Comparison of ENCODE assay signal across 9 cellular contexts in genomic region chr19:33193269-33193863, GRCh38. TPM values are rescaled to one million over a fixed set of nuclear protein-coding genes. Genes with fewer than 3 reads are reported as not detected.
A peak's percentile ranks its signal among the peaks of the same experiment; 100 is the strongest.
DNase-seq lines count a peak whose midpoint lies in the region; FAIRE-seq and TF ChIP-seq lines count a peak whose summit lies in the region.
"Had no signal": no experiment of that assay in that cellular context is flagged by ENCODE, and none has a peak within 500 bp of the region (broad histone marks: within the 10 kb centered on the region; RNA-seq: fewer than 3 reads in every experiment).

No MANE protein-coding gene starts in this region.

- H2BK12ac ChIP-seq in H1 (ENCODE audit: low read depth, low read length): no peak overlapping the region

- H2BK15ac ChIP-seq in H1 (ENCODE audit: low read length): no peak overlapping the region

- intact Hi-C loops in CD4-positive, alpha-beta memory T cell (cut with micrococcal nuclease): no loop called here
- intact Hi-C loops in ovary (cut with DNase I): no loop called here

- H3K9ac ChIP-seq in HUES64 (ENCODE audit: low read depth, low read length) (no peak overlapping the region), H1 (replicated peaks in 1 of 4; ENCODE audit: extremely low read depth in 1 of 4, low read depth in 3 of 4, low read length in 3 of 4) (no peak overlapping the region)

- H3K9me3 ChIP-seq in CD4-positive, alpha-beta memory T cell (ENCODE audit: control insufficient read depth in 1 of 2, low read length in 2 of 2): no peaks in the 10 kb centered on the region
- H3K9me3 ChIP-seq in HUES64 (ENCODE audit: insufficient read depth, low read depth, low read length) (no peaks in the 10 kb centered on the region), H1 (ENCODE audit: insufficient read depth in 2 of 2, low read depth in 1 of 2, low read length in 1 of 2) (no peaks in the 10 kb centered on the region), ovary (no peaks in the 10 kb centered on the region)

- H2BK120ac ChIP-seq in H1 (replicated peaks; ENCODE audit: low read depth, low read length): no peak overlapping the region

- H3K4me3 Mint-ChIP-seq in CD4-positive, alpha-beta memory T cell: peak overlapping the region in 6 of 8 donors; percentile 29 to 58 (median 54)

- H3K27me3 Mint-ChIP-seq in CD4-positive, alpha-beta memory T cell: peaks cover 21 to 33% of the 10 kb centered on the region in 2 donors

- WGBS in HUES64: 92% methylated on average over 6 of the region's 8 CpGs
- WGBS in H1 (ENCODE audit: extremely low coverage in 1 of 2, insufficient coverage in 1 of 2, insufficient read length in 1 of 2, insufficient replicate concordance in 2 of 2, low coverage in 1 of 2, low lambda C conversion rate in 2 of 2, missing lambda C conversion rate in 1 of 2), 2 experiments: 82% methylated on average over 8 of the region's 8 CpGs; no CpG with 5 or more reads in 1 of the 2 experiments
- WGBS in ovary, 3 donors: 76 to 78% (median 78%) methylated on average over 8 of the region's 8 CpGs

- TF ChIP-seq POLR2A in H1 (IDR thresholded peaks at IDR 0.05; ENCODE audit: control extremely low read depth in 1 of 2, low read depth in 2 of 2, low read length in 2 of 2) (no peak), ovary (IDR thresholded peaks at IDR 0.05) (no peak)

- H3K27me3 ChIP-seq in CD4-positive, alpha-beta memory T cell (ENCODE audit: insufficient read depth, low read length): peaks cover 11% of the 10 kb centered on the region
- peaks cover 32% of the 10 kb centered on the region for H3K27me3 ChIP-seq in HUES64 (ENCODE audit: insufficient read depth, low read length)
- peaks cover 0 to 23% (median 10%) of the 10 kb centered on the region in 4 experiments; a peak in 5 of 7 replicates for H3K27me3 ChIP-seq in H1 (replicated peaks in 1 of 4; ENCODE audit: control insufficient read depth in 3 of 4, extremely low read depth in 1 of 4, insufficient read depth in 3 of 4, low read length in 3 of 4)
- no peaks in the 10 kb centered on the region for H3K27me3 ChIP-seq in ovary

- H2BK5ac ChIP-seq in H1 (ENCODE audit: low read depth, low read length): no peak overlapping the region

- H4K91ac ChIP-seq in H1 (replicated peaks; ENCODE audit: insufficient read length, low read length): no peak overlapping the region

- no peak overlapping the region for H2AFZ ChIP-seq in H1 (ENCODE audit: low read length)

- TF ChIP-seq CTCF in H1 (IDR thresholded peaks at IDR 0.05; ENCODE audit: control extremely low read depth in 1 of 3, insufficient read depth in 1 of 3, low read depth in 1 of 3, low read length in 3 of 3) (no peak), ovary (IDR thresholded peaks at IDR 0.05) (no peak)

- TF ChIP-seq RAD21 in H1 (IDR thresholded peaks at IDR 0.05 in 1 of 2, conservative IDR thresholded peaks at IDR 0.05 in 1 of 2; ENCODE audit: low read depth in 2 of 2, low read length in 2 of 2): no peak

- no peak overlapping the region for H3K4ac ChIP-seq in H1 (replicated peaks; ENCODE audit: insufficient read length, low read depth, low read length)

- no peaks in the 10 kb centered on the region for H3K79me2 ChIP-seq in H1 (ENCODE audit: control insufficient read depth in 1 of 2, insufficient read depth in 2 of 2, low read length in 2 of 2)

- no peaks in the 10 kb centered on the region for H3K36me3 Mint-ChIP-seq in CD4-positive, alpha-beta memory T cell

- CTCF ChIA-PET in CD4-positive, alpha-beta memory T cell (lab: Charles Lee; ENCODE audit: partially characterized antibody): no interaction called here
- CTCF ChIA-PET in H1 (lab: Charles Lee; ENCODE audit: partially characterized antibody): interaction anchor here (1.1 to 2.8 kb wide), 3 partner anchors 16 to 217 kb away, joined by 3 to 15 read pairs (median 5); no protein-coding TSS in a partner anchor

- H3K27ac Mint-ChIP-seq in CD4-positive, alpha-beta memory T cell: no peak overlapping the region

- no peak overlapping the region for H3K4me3 ChIP-seq in CD4-positive, alpha-beta memory T cell (ENCODE audit: low read length in 2 of 2)
- H3K4me3 ChIP-seq in HUES64 (ENCODE audit: low read length): peak overlapping the region; percentile 38
- peak overlapping the region; percentile 15 to 51 (median 39); a peak in 5 of 8 replicates for H3K4me3 ChIP-seq in H1 (ENCODE audit: extremely low read depth in 1 of 4, insufficient read depth in 2 of 4, low read depth in 3 of 4, low read length in 4 of 4)
- no peak overlapping the region for H3K4me3 ChIP-seq in ovary

- H3K4me1 ChIP-seq in CD4-positive, alpha-beta memory T cell (ENCODE audit: insufficient read depth, low read length): no peaks in the 10 kb centered on the region
- H3K4me1 ChIP-seq in HUES64 (ENCODE audit: insufficient read depth, low read length): no peaks in the 10 kb centered on the region
- H3K4me1 ChIP-seq in H1 (replicated peaks in 1 of 4; ENCODE audit: control insufficient read depth in 3 of 4, insufficient read depth in 4 of 4, low read length in 3 of 4): peaks cover 0 to 4% (median 1%) of the 10 kb centered on the region in 4 experiments; a peak in 4 of 7 replicates
- peaks cover 10% of the 10 kb centered on the region for H3K4me1 ChIP-seq in ovary (ENCODE audit: insufficient read depth)

- TF ChIP-seq EP300 in H1 (IDR thresholded peaks at IDR 0.05; ENCODE audit: borderline replicate concordance in 1 of 2, low read depth in 2 of 2, low read length in 2 of 2) (no peak), ovary (IDR thresholded peaks at IDR 0.05) (no peak)

- no peaks in the 10 kb centered on the region for H3K9me3 Mint-ChIP-seq in CD4-positive, alpha-beta memory T cell

- peak overlapping the region; percentile 59 to 61; a peak in 2 of 4 replicates for H3K4me2 ChIP-seq in H1 (ENCODE audit: insufficient read depth in 1 of 2, low read depth in 2 of 2, low read length in 2 of 2)

- no peak overlapping the region for H4K5ac ChIP-seq in H1 (ENCODE audit: insufficient read length, low read depth, low read length)

- no peak for DNase-seq in CD4-positive, alpha-beta memory T cell
- DNase-seq in H1 (ENCODE audit: low read depth in 1 of 2, low spot score in 2 of 2): no peak
- peak in 1 of 5 donors; percentile 44 for DNase-seq in ovary
- no peak for DNase-seq in SKM-1 (lab: John Stamatoyannopoulos, UW; ENCODE audit: unreplicated experiment)
- no peak for DNase-seq in DMS79 (lab: John Stamatoyannopoulos, UW)
- no peak for DNase-seq in activated gamma-delta T cell treated with Interleukin-2 at 50 U/mL for 16 hours
- no peak for DNase-seq in NCI-H128 (lab: John Stamatoyannopoulos, UW; ENCODE audit: unreplicated experiment)
- DNase-seq: NCI-H1694 had no signal

- no peak overlapping the region for H3K27ac ChIP-seq in CD4-positive, alpha-beta memory T cell (ENCODE audit: low read depth, low read length)
- H3K27ac ChIP-seq in HUES64 (ENCODE audit: low read depth, low read length) (no peak overlapping the region), H1 (ENCODE audit: low read depth, low read length) (no peak overlapping the region), ovary (peak overlapping the region; percentile 28 to 46)

- H3K36me3 ChIP-seq in CD4-positive, alpha-beta memory T cell (ENCODE audit: insufficient read depth, low read length): no peaks in the 10 kb centered on the region
- no peaks in the 10 kb centered on the region; the same call in 1 of the 2 replicates for H3K36me3 ChIP-seq in HUES64 (ENCODE audit: insufficient read depth, low read length)
- H3K36me3 ChIP-seq in H1 (ENCODE audit: control insufficient read depth in 2 of 4, insufficient read depth in 4 of 4, low read length in 3 of 4): no peaks in the 10 kb centered on the region
- no peaks in the 10 kb centered on the region for H3K36me3 ChIP-seq in ovary

- H4K8ac ChIP-seq in H1 (ENCODE audit: extremely low read depth, insufficient read depth, low read length): no peak overlapping the region; the same call in 1 of the 2 replicates

- H3K4me1 Mint-ChIP-seq in CD4-positive, alpha-beta memory T cell: peaks cover 0 to 6% (median 0%) of the 10 kb centered on the region in 4 donors

- no peak overlapping the region for H2BK20ac ChIP-seq in H1 (ENCODE audit: low read length)

- no peak overlapping the region for H3K23ac ChIP-seq in H1 (ENCODE audit: insufficient read length)

- POLR2A ChIA-PET in CD4-positive, alpha-beta memory T cell (lab: Charles Lee; ENCODE audit: partially characterized antibody): no interaction called here
- POLR2A ChIA-PET in H1 (lab: Charles Lee; ENCODE audit: partially characterized antibody): no interaction called here

- peaks cover 0 to 6% of the 10 kb centered on the region in 2 experiments for H4K20me1 ChIP-seq in H1 (replicated peaks in 1 of 2; ENCODE audit: control insufficient read depth in 1 of 2, insufficient read depth in 2 of 2, low read length in 2 of 2)

- H3K14ac ChIP-seq in H1 (ENCODE audit: insufficient read length): no peak overlapping the region

- H2AK5ac ChIP-seq in H1 (ENCODE audit: low read depth, low read length): no peak overlapping the region

- H3K18ac ChIP-seq in H1 (ENCODE audit: extremely low read depth, low read length): peak overlapping the region; percentile 19; the same call in 1 of the 2 replicates

- no peak overlapping the region for H3K56ac ChIP-seq in H1 (replicated peaks; ENCODE audit: insufficient read length, low read depth, low read length)

- FAIRE-seq in H1 (lab: Jason Lieb, UNC): no peak

- H3K79me1 ChIP-seq in H1 (ENCODE audit: low read depth, low read length): peaks cover 3% of the 10 kb centered on the region; the same call in 1 of the 2 replicates

- peaks cover 3% of the 10 kb centered on the region; the same call in 1 of the 2 replicates for H3K23me2 ChIP-seq in H1 (ENCODE audit: low read depth, low read length)

RNA-seq across cellular contexts. Expression of gene LRP3, which starts 0.8 kb away (rescaled TPM):
- total RNA-seq in CD4-positive, alpha-beta memory T cell: under 1 TPM in 1 of 2 experiments, not detected in 1; 0.32 TPM
- not detected for polyA plus RNA-seq in CD4-positive, alpha-beta memory T cell
- 14.8 TPM for polyA plus RNA-seq in HUES64 (2013, experiment 1 of 2)
- polyA plus RNA-seq in HUES64 (2013, experiment 2 of 2): 20.7 TPM
- total RNA-seq in H1 (2021; fragmentation: NEBNext Ultra II Directional; extraction: Animal tissue kit (Norgen Biotek cat#: 25700)): 33.7 and 33.9 TPM in 2 replicates
- polyA plus RNA-seq in H1 (2011; rRNA removed): 30.3 and 40.2 TPM in 2 replicates
- polyA plus RNA-seq in H1 (2011; cell fraction: cytosol; rRNA removed): 25.6 TPM
- 125 TPM for polyA plus RNA-seq in H1 (2011; cell fraction: nucleus; rRNA removed)
- polyA plus RNA-seq in H1 (2012, experiment 1 of 2): 20.2 to 35.8 TPM (median 29.2 TPM) in 4 replicates
- polyA plus RNA-seq in H1 (2012, experiment 2 of 2): 19.0 TPM
- 33.7 TPM for polyA plus RNA-seq in H1 (2013, experiment 1 of 2)
- 38.3 TPM for polyA plus RNA-seq in H1 (2013, experiment 2 of 2)
- 9.8 and 12.1 TPM in 2 replicates for polyA minus RNA-seq in H1 (2011; rRNA and poly(A)+ RNA removed)
- polyA minus RNA-seq in H1 (2011; cell fraction: cytosol; rRNA and poly(A)+ RNA removed): 23.4 TPM
- polyA minus RNA-seq in H1 (2011; cell fraction: nucleus; rRNA and poly(A)+ RNA removed): 23.0 TPM
- total RNA-seq in ovary: 100 to 1,000 TPM in 4 of 7 donors, 10 to 100 TPM in 3; 43.7 to 138 (median 107) TPM
- polyA plus RNA-seq in ovary: 10 to 100 TPM in 1 of 2 donors, 1 to 10 TPM in 1; 1.2 to 76.1 TPM

RNA-seq across cellular contexts. Expression of gene SLC7A10, which starts 32.3 kb away (rescaled TPM):
- total RNA-seq in CD4-positive, alpha-beta memory T cell: not detected
- not detected for polyA plus RNA-seq in CD4-positive, alpha-beta memory T cell
- 1.5 TPM for polyA plus RNA-seq in HUES64 (2013, experiment 1 of 2)
- polyA plus RNA-seq in HUES64 (2013, experiment 2 of 2): 1.6 TPM
- 3.2 and 3.7 TPM in 2 replicates for total RNA-seq in H1 (2021; fragmentation: NEBNext Ultra II Directional; extraction: Animal tissue kit (Norgen Biotek cat#: 25700))
- 7.1 and 11.5 TPM in 2 replicates for polyA plus RNA-seq in H1 (2011; rRNA removed)
- polyA plus RNA-seq in H1 (2011; cell fraction: cytosol; rRNA removed): 5.3 TPM
- 17.8 TPM for polyA plus RNA-seq in H1 (2011; cell fraction: nucleus; rRNA removed)
- polyA plus RNA-seq in H1 (2012, experiment 1 of 2): 3.7 to 6.3 TPM (median 4.5 TPM) in 4 replicates
- polyA plus RNA-seq in H1 (2012, experiment 2 of 2): 3.0 TPM
- 4.2 TPM for polyA plus RNA-seq in H1 (2013, experiment 1 of 2)
- polyA plus RNA-seq in H1 (2013, experiment 2 of 2): 4.0 TPM
- 2.2 and 2.9 TPM in 2 replicates for polyA minus RNA-seq in H1 (2011; rRNA and poly(A)+ RNA removed)
- polyA minus RNA-seq in H1 (2011; cell fraction: cytosol; rRNA and poly(A)+ RNA removed): 3.4 TPM
- polyA minus RNA-seq in H1 (2011; cell fraction: nucleus; rRNA and poly(A)+ RNA removed): 3.1 TPM
- total RNA-seq in ovary: not detected
- not detected for polyA plus RNA-seq in ovary

Comparison
In these comparisons a context has a peak if more than half of its experiments do, and no peak if none do; other contexts are left out.
1. H3K27ac ChIP-seq: peak in ovary (2 of 2); none in CD4-positive, alpha-beta memory T cell (single experiment), HUES64 (single experiment) and H1 (single experiment).
2. H3K4me3 ChIP-seq: peak in HUES64 (single experiment) and H1 (4 of 4); none in CD4-positive, alpha-beta memory T cell (0 of 2) and ovary (single experiment).
3. RNA of gene LRP3, which starts 0.8 kb away (total RNA-seq): 43.7 to 138 TPM in ovary and 33.7 to 33.9 TPM in H1; 0.32 TPM in CD4-positive, alpha-beta memory T cell; every median in the first group is over 10 times any median in the second.